In the genomic region with DNA sequence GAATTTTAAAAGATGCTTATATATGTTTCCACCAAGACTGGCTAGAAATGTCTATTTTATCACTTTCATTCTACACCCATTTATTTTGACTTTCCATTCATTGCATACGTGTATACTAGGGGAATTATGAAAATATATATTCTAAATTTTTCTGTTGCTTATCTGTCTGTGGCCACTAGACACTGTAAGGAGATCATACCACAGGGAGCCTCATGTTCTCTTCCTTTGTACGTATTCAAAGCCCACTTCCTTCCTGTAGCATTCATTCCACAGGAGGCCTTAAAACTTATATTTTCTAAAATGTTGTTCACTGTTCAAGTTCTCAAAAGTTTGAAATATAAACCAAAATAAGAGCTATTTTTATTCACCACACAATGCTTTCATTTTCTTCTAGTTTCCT, we compare ENCODE assay signal across 27 cellular contexts.
A peak's percentile ranks its signal among the peaks of the same experiment; 100 is the strongest.
DNase-seq lines count a peak whose midpoint lies in the region; FAIRE-seq and TF ChIP-seq lines count a peak whose summit lies in the region.
"Had no signal": no experiment of that assay in that cellular context is flagged by ENCODE, and none has a peak within 500 bp of the region (broad histone marks: within the 10 kb centered on the region; RNA-seq: fewer than 3 reads in every experiment).

No MANE protein-coding gene starts in this region.

- peaks cover 24% of the 10 kb centered on the region for H3K4me1 ChIP-seq in Loucy (ENCODE audit: insufficient read depth, low read length, poor library complexity, severe bottlenecking)
- H3K4me1 ChIP-seq: gastroesophageal sphincter had no signal

- peaks cover 13% of the 10 kb centered on the region for H3K4me1 Mint-ChIP-seq in activated naive CD8-positive, alpha-beta T cell treated with anti-CD3 and anti-CD28 coated beads for 36 hours
- no peaks in the 10 kb centered on the region for H3K4me1 Mint-ChIP-seq in nephron progenitor cell
- H3K4me1 Mint-ChIP-seq: activated naive CD4-positive, alpha-beta T cell treated with anti-CD3 and anti-CD28 coated beads, Interleukin-2, amount 10 ng/mL, durations not matched to agents 7 days and 5 days; CD4-positive, CD25-positive, alpha-beta regulatory T cell; nephron; stimulated activated memory B cell treated with anti-CD40 and anti-IgM and Interleukin-4, amounts not matched to agents 10 μg/mL and 1 μg/mL and 100 μg/mL, for 72 hours had no signal

- no peaks in the 10 kb centered on the region for H4K20me1 ChIP-seq in Loucy (ENCODE audit: insufficient read depth, low read length, poor library complexity, severe bottlenecking)

- no peaks in the 10 kb centered on the region for H3K9me3 ChIP-seq in Loucy (ENCODE audit: insufficient read depth, low read depth, low read length)
- H3K9me3 ChIP-seq: gastroesophageal sphincter, ovary had no signal

- TF ChIP-seq CTCF in GM13977 (IDR thresholded peaks at IDR 0.05; ENCODE audit: extremely low read depth, insufficient read depth, missing control alignments) (no peak), Loucy (conservative IDR thresholded peaks at IDR 0.05; ENCODE audit: low read length) (no peak), nephron progenitor cell (IDR thresholded peaks at IDR 0.05) (no peak)

- peaks cover 5% of the 10 kb centered on the region for H3K9me3 Mint-ChIP-seq in activated naive CD8-positive, alpha-beta T cell treated with anti-CD3 and anti-CD28 coated beads for 36 hours
- H3K9me3 Mint-ChIP-seq in nephron progenitor cell, result no peaks in the 10 kb centered on the region
- H3K9me3 Mint-ChIP-seq: activated naive CD4-positive, alpha-beta T cell treated with anti-CD3 and anti-CD28 coated beads, Interleukin-2, amount 10 ng/mL, durations not matched to agents 7 days and 5 days; activated T-helper 1 cell treated with anti-CD3 and anti-CD28 coated beads, Interleukin-12 subunit alpha, Interleukin-12 subunit beta, Interleukin-2, Interleukin-4 antibody, amounts not matched to agents 30 ng/mL and 10 ng/mL and 1 ng/mL, durations not matched to agents 14 hours and 24 hours and 36 hours; nephron; stimulated activated memory B cell treated with anti-CD40 and anti-IgM and Interleukin-4, amounts not matched to agents 10 μg/mL and 1 μg/mL and 100 μg/mL, for 72 hours had no signal

- no peaks in the 10 kb centered on the region for H3K36me3 ChIP-seq in Loucy (ENCODE audit: insufficient read depth, low read length)
- H3K36me3 ChIP-seq: gastroesophageal sphincter, ovary had no signal

- peak overlapping the region; percentile 38; the same call in 1 of the 2 replicates for H2AFZ ChIP-seq in Loucy (ENCODE audit: low read length)

- H3K4me2 ChIP-seq in Loucy (ENCODE audit: low read depth, low read length, poor library complexity, severe bottlenecking), result peak overlapping the region; percentile 74

- peak overlapping the region; percentile 86 for H3K27ac Mint-ChIP-seq in activated naive CD8-positive, alpha-beta T cell treated with anti-CD3 and anti-CD28 coated beads for 36 hours
- H3K27ac Mint-ChIP-seq in nephron progenitor cell, result no peak overlapping the region
- H3K27ac Mint-ChIP-seq: activated naive CD4-positive, alpha-beta T cell treated with anti-CD3 and anti-CD28 coated beads, Interleukin-2, amount 10 ng/mL, durations not matched to agents 7 days and 5 days; activated T-helper 1 cell treated with anti-CD3 and anti-CD28 coated beads, Interleukin-12 subunit alpha, Interleukin-12 subunit beta, Interleukin-2, Interleukin-4 antibody, amounts not matched to agents 30 ng/mL and 10 ng/mL and 1 ng/mL, durations not matched to agents 14 hours and 24 hours and 36 hours; CD4-positive, CD25-positive, alpha-beta regulatory T cell; nephron; stimulated activated memory B cell treated with anti-CD40 and anti-IgM and Interleukin-4, amounts not matched to agents 10 μg/mL and 1 μg/mL and 100 μg/mL, for 72 hours had no signal

- DNase-seq in CMK (ENCODE audit: low read depth) (peak; percentile 27), GM13977 (ENCODE audit: low spot score) (peak; percentile 8), NCI-H2171 (lab: John Stamatoyannopoulos, UW) (no peak), urothelium cell line (ENCODE audit: low spot score) (no peak), nephron progenitor cell (no peak)
- DNase-seq in activated naive CD8-positive, alpha-beta T cell treated with anti-CD3 and anti-CD28 coated beads for 36 hours, result no peak
- DNase-seq: activated CD4-positive, alpha-beta T cell treated with anti-CD3 and anti-CD28 coated beads for 4 hours; activated naive CD4-positive, alpha-beta T cell treated with anti-CD3 and anti-CD28 coated beads, Interleukin-2, amount 10 ng/mL, durations not matched to agents 7 days and 5 days; aorta; caudate nucleus; CD4-positive, CD25-positive, alpha-beta regulatory T cell; dermis blood vessel endothelial cell; hypothalamus; left ventricle myocardium superior; midbrain; NCI-H1417 treated with DMSO at 0.1 percent for 48 hours; NCI-H446 treated with DMSO at 0.1 percent for 48 hours; ovary; SHP77; stimulated activated CD4-positive, alpha-beta T cell treated with anti-CD3 and anti-CD28 coated beads, Interleukin-2, amount 100 ng/mL, for 48 hours had no signal

- H3F3A ChIP-seq in Loucy (ENCODE audit: low read depth), result peaks cover 6% of the 10 kb centered on the region; the same call in 1 of the 2 replicates

- peak overlapping the region; percentile 53 for H3K4me3 ChIP-seq in Loucy (ENCODE audit: low read length, poor library complexity, severe bottlenecking)
- H3K4me3 ChIP-seq: gastroesophageal sphincter, ovary had no signal

- no peak overlapping the region for H3K4me3 Mint-ChIP-seq in activated naive CD8-positive, alpha-beta T cell treated with anti-CD3 and anti-CD28 coated beads for 36 hours
- H3K4me3 Mint-ChIP-seq in nephron progenitor cell, result no peak overlapping the region
- H3K4me3 Mint-ChIP-seq: activated naive CD4-positive, alpha-beta T cell treated with anti-CD3 and anti-CD28 coated beads, Interleukin-2, amount 10 ng/mL, durations not matched to agents 7 days and 5 days; activated T-helper 1 cell treated with anti-CD3 and anti-CD28 coated beads, Interleukin-12 subunit alpha, Interleukin-12 subunit beta, Interleukin-2, Interleukin-4 antibody, amounts not matched to agents 30 ng/mL and 10 ng/mL and 1 ng/mL, durations not matched to agents 14 hours and 24 hours and 36 hours; CD4-positive, CD25-positive, alpha-beta regulatory T cell; nephron; stimulated activated memory B cell treated with anti-CD40 and anti-IgM and Interleukin-4, amounts not matched to agents 10 μg/mL and 1 μg/mL and 100 μg/mL, for 72 hours had no signal

- in situ Hi-C loops in GM13977 (cut with MboI; ENCODE audit: low pct_unique_long_range_greater_than_20kb, low sequenced_read_pairs, unreplicated experiment), result no loop called here

- no peaks in the 10 kb centered on the region for H3K9me2 ChIP-seq in Loucy (replicated peaks; ENCODE audit: low read depth, low read length)

- H3K36me3 Mint-ChIP-seq in activated naive CD8-positive, alpha-beta T cell treated with anti-CD3 and anti-CD28 coated beads for 36 hours, result peaks cover 3% of the 10 kb centered on the region
- H3K36me3 Mint-ChIP-seq in nephron progenitor cell (ENCODE audit: low read depth), result no peaks in the 10 kb centered on the region
- H3K36me3 Mint-ChIP-seq: activated naive CD4-positive, alpha-beta T cell treated with anti-CD3 and anti-CD28 coated beads, Interleukin-2, amount 10 ng/mL, durations not matched to agents 7 days and 5 days; CD4-positive, CD25-positive, alpha-beta regulatory T cell; stimulated activated memory B cell treated with anti-CD40 and anti-IgM and Interleukin-4, amounts not matched to agents 10 μg/mL and 1 μg/mL and 100 μg/mL, for 72 hours had no signal

- no peak for FAIRE-seq in urothelium cell line (lab: Jason Lieb, UNC)
- FAIRE-seq: H54, islet of Langerhans had no signal

- H3K9ac ChIP-seq in Loucy (ENCODE audit: low read depth, low read length, poor library complexity, severe bottlenecking), result peak overlapping the region; percentile 53

- no peaks in the 10 kb centered on the region for H3K79me2 ChIP-seq in Loucy (ENCODE audit: insufficient read depth, low read length)

- H3K27me3 ChIP-seq in Loucy (ENCODE audit: insufficient read depth, low read length, poor library complexity, severe bottlenecking), result no peaks in the 10 kb centered on the region
- H3K27me3 ChIP-seq: gastroesophageal sphincter, ovary had no signal

- no peaks in the 10 kb centered on the region for H3K27me3 Mint-ChIP-seq in activated naive CD8-positive, alpha-beta T cell treated with anti-CD3 and anti-CD28 coated beads for 36 hours
- no peaks in the 10 kb centered on the region for H3K27me3 Mint-ChIP-seq in nephron progenitor cell (ENCODE audit: low read depth, poor library complexity)
- H3K27me3 Mint-ChIP-seq: activated naive CD4-positive, alpha-beta T cell treated with anti-CD3 and anti-CD28 coated beads, Interleukin-2, amount 10 ng/mL, durations not matched to agents 7 days and 5 days; CD4-positive, CD25-positive, alpha-beta regulatory T cell; stimulated activated memory B cell treated with anti-CD40 and anti-IgM and Interleukin-4, amounts not matched to agents 10 μg/mL and 1 μg/mL and 100 μg/mL, for 72 hours had no signal

Comparison
In these comparisons a context has a peak if more than half of its experiments do, and no peak if none do; other contexts are left out.
1. DNase-seq: peak in CMK (single experiment) and GM13977 (single experiment); none in activated naive CD8-positive, alpha-beta T cell treated with anti-CD3 and anti-CD28 coated beads for 36 hours (single experiment), NCI-H2171 (single experiment), urothelium cell line (single experiment) and nephron progenitor cell (single experiment).